Comparison of ENCODE assay signal across 2 cellular contexts in genomic region chr1:15708486-15709137, GRCh38.
TF ChIP-seq lines count a peak whose summit lies in the region.

No MANE protein-coding gene starts in this region.

TF ChIP-seq in GM12891, 5 proteins besides CTCF, POLR2A, EP300 and RAD21:
- TF ChIP-seq PAX5 (IDR thresholded peaks at IDR 0.05; ENCODE audit: insufficient read depth, low read length, severe bottlenecking) = no peak
- no peak for TF ChIP-seq SPI1 (IDR thresholded peaks at IDR 0.05; ENCODE audit: low read depth, low read length)
- no peak for TF ChIP-seq POU2F2 (IDR thresholded peaks at IDR 0.05; ENCODE audit: low read depth, low read length)
- TF ChIP-seq TAF1 (IDR thresholded peaks at IDR 0.05; ENCODE audit: low read depth, low read length) = no peak
- no peak for TF ChIP-seq POLR2AphosphoS5 (IDR thresholded peaks at IDR 0.05; ENCODE audit: low read depth, low read length)

TF ChIP-seq in GM12878, 131 proteins besides CTCF, POLR2A, EP300 and RAD21:
- no peak for TF ChIP-seq SMARCA5 (IDR thresholded peaks at IDR 0.05)
- TF ChIP-seq NR2F1 (conservative IDR thresholded peaks at IDR 0.05) = no peak
